ENCODE assay signal across 22 cellular contexts in the genomic region with DNA sequence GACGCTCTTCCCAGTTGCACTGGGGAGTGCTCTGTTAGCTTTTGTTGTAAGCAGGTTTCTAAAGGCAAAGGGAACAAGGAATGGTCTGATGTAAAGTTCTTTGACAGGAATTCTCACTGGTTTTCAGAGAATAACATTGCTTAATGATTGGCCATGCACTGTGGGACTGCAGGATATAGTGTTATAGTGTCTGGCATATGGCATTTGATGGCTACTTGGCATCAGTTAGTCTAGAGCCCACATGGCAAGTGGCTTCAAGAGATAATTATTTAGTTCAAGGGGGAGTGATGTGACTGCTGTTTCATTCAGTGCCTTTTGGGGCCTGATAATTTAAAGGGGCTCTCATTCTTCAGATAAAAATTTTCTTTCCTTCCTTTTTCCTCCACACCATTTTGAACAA.
"Had no signal": no experiment of that assay in that cellular context is flagged by ENCODE, and none has a peak within 500 bp of the region (broad histone marks: within the 10 kb centered on the region; RNA-seq: fewer than 3 reads in every experiment).

No MANE protein-coding gene starts in this region.

- H3K9me3 ChIP-seq: colonic mucosa, esophagus muscularis mucosa, pancreas, psoas muscle, thyroid gland, upper lobe of right lung had no signal

- H3K27ac ChIP-seq: colonic mucosa, dorsolateral prefrontal cortex, esophagus muscularis mucosa, pancreas, psoas muscle, skin epidermis, thyroid gland, upper lobe of right lung had no signal

- H3K27me3 ChIP-seq: colonic mucosa, esophagus muscularis mucosa, pancreas, thyroid gland, upper lobe of right lung had no signal

- H3K4me1 ChIP-seq: colonic mucosa, esophagus muscularis mucosa, pancreas, thyroid gland, upper lobe of right lung had no signal

- H3K36me3 ChIP-seq: colonic mucosa, esophagus muscularis mucosa, pancreas, thyroid gland, upper lobe of right lung had no signal

- DNase-seq: activated CD4-positive, alpha-beta memory T cell treated with anti-CD3 and anti-CD28 coated beads for 36 hours; activated CD4-positive, alpha-beta T cell treated with anti-CD3 and anti-CD28 coated beads for 4 hours; activated CD4-positive, CD25-positive, alpha-beta regulatory T cell; activated naive CD4-positive, alpha-beta T cell treated with Interleukin-2 at 50 U/mL for 16 hours; activated naive CD8-positive, alpha-beta T cell treated with anti-CD3 and anti-CD28 coated beads for 36 hours; activated T-cell treated with anti-CD3 and anti-CD28 coated beads, Interleukin-2, amount 50 U/mL, for 48 hours; central memory CD4-positive, alpha-beta T cell; colonic mucosa; dorsolateral prefrontal cortex; effector memory CD8-positive, alpha-beta T cell; head of caudate nucleus; midbrain; nephron progenitor cell; pancreas; psoas muscle; right cardiac atrium; stimulated activated CD4-positive, alpha-beta T cell treated with anti-CD3 and anti-CD28 coated beads, Interleukin-1b, Interleukin-23, amount 100 ng/mL, for 48 hours; substantia nigra; thyroid gland; upper lobe of right lung had no signal

- H3K4me3 ChIP-seq: colonic mucosa, dorsolateral prefrontal cortex, esophagus muscularis mucosa, pancreas, psoas muscle, skin epidermis, thyroid gland, upper lobe of right lung had no signal
